In genomic region chr1:43530483-43531452, GRCh38 we compare ENCODE assay signal across 8 cellular contexts. TPM values are rescaled to one million over a fixed set of nuclear protein-coding genes. Genes with fewer than 3 reads are reported as not detected.
DNase-seq lines count a peak whose midpoint lies in the region; ATAC-seq and TF ChIP-seq lines count a peak whose summit lies in the region.

PTPRF (plus strand) TSS chr1:43530883; CDS start chr1:43545076, 14,193 bp downstream.

- peak; percentile 69 for DNase-seq in DMS153 treated with DMSO at 0.1 percent for 48 hours (lab: John Stamatoyannopoulos, UW; ENCODE audit: unreplicated experiment)
- no peak for DNase-seq in LNCaP clone FGC (ENCODE audit: low read depth)
- peak; percentile 47 for DNase-seq in T1000 (lab: John Stamatoyannopoulos, UW)
- DNase-seq in dermis microvascular lymphatic vessel endothelial cell (ENCODE audit: low read depth in 2 of 2): peak; percentile 21 to 69
- peak; percentile 80 for DNase-seq in left lobe of liver (ENCODE audit: low spot score)
- DNase-seq in stimulated activated CD4-positive, alpha-beta T cell treated with anti-CD3 and anti-CD28 coated beads, Interleukin-2, amount 100 ng/mL, for 24 hours: peak; percentile 25 to 57

- H3K4me3 ChIP-seq in LNCaP clone FGC (ENCODE audit: low read depth, low read length): peak within 1 kb of the TSS; percentile 83

- ATAC-seq in left lobe of liver (peak; percentile 74), HG03280 (IDR thresholded peaks at IDR 0.05; ENCODE audit: unreplicated experiment) (no peak), HG02852 (IDR thresholded peaks at IDR 0.05; ENCODE audit: unreplicated experiment) (no peak)

- no peak for TF ChIP-seq CTCF in LNCaP clone FGC (IDR thresholded peaks at IDR 0.05; ENCODE audit: control insufficient read depth, extremely low read depth, insufficient read depth)

RNA-seq across cellular contexts. Expression of gene PTPRF, which starts in this region (rescaled TPM):
- total RNA-seq in dermis microvascular lymphatic vessel endothelial cell (50.2 and 99.8 TPM in 2 replicates), left lobe of liver (290 TPM)
